Comparison of ENCODE assay signal across 21 cellular contexts in genomic region chr20:51633430-51633829, GRCh38.
A peak's percentile ranks its signal among the peaks of the same experiment; 100 is the strongest.
DNase-seq lines count a peak whose midpoint lies in the region; ATAC-seq and TF ChIP-seq lines count a peak whose summit lies in the region.
"Had no signal": no experiment of that assay in that cellular context is flagged by ENCODE, and none has a peak within 500 bp of the region (broad histone marks: within the 10 kb centered on the region; RNA-seq: fewer than 3 reads in every experiment).

No MANE protein-coding gene starts in this region.

- DNase-seq in T-helper 2 cell treated with Interferon-gamma antibody and Interleukin-4, amounts not matched to agents 5 μg/mL and 100 μg/mL, for 36 hours (ENCODE audit: low spot score): no peak
- DNase-seq in T-helper 2 cell (no peak), PC-3 (peak; percentile 53), glutamatergic neuron (no peak), tibial artery (no peak), prostate gland (ENCODE audit: low spot score) (no peak)
- DNase-seq in activated CD8-positive, alpha-beta memory T cell treated with anti-CD3 and anti-CD28 coated beads, Interleukin-2, amount 50 U/mL, for 48 hours: no peak
- no peak for DNase-seq in CD4-positive, alpha-beta T cell
- DNase-seq: CD8-positive, alpha-beta T cell; DMS53; MM.1S; NCI-H1092; NCI-H1436 treated with DMSO at 0.1 percent for 48 hours; NCI-H2029; NK-92 treated with Interleukin-12 subunit alpha and Interleukin-12 subunit beta, amount 100 ng/mL, for 24 hours; Right ventricle myocardium superior had no signal

- 88% methylated on average over 3 of the region's 3 CpGs for WGBS in prostate gland

- H3K4me1 Mint-ChIP-seq in T-helper 2 cell treated with Interferon-gamma antibody and Interleukin-4, amounts not matched to agents 5 μg/mL and 100 μg/mL, for 36 hours (ENCODE audit: low read depth): peaks cover 34% of the 10 kb centered on the region
- peaks cover 2% of the 10 kb centered on the region for H3K4me1 Mint-ChIP-seq in glutamatergic neuron (ENCODE audit: low read depth, unreplicated experiment)
- H3K4me1 Mint-ChIP-seq in CD4-positive, alpha-beta T cell (ENCODE audit: low read depth): peaks cover 11% of the 10 kb centered on the region

- H3K4me3 ChIP-seq in PC-3 (ENCODE audit: low read length) (no peak overlapping the region), tibial artery (no peak overlapping the region), prostate gland (no peak overlapping the region)
- H3K4me3 ChIP-seq: SK-N-MC had no signal

- TF ChIP-seq POLR2A in prostate gland (IDR thresholded peaks at IDR 0.05): no peak

- no peak overlapping the region for H3K4me3 Mint-ChIP-seq in T-helper 2 cell treated with Interferon-gamma antibody and Interleukin-4, amounts not matched to agents 5 μg/mL and 100 μg/mL, for 36 hours
- H3K4me3 Mint-ChIP-seq in glutamatergic neuron (ENCODE audit: unreplicated experiment): no peak overlapping the region
- no peak overlapping the region for H3K4me3 Mint-ChIP-seq in CD4-positive, alpha-beta T cell
- H3K4me3 Mint-ChIP-seq: B cell; CD8-positive, alpha-beta T cell; IgD-negative memory B cell had no signal

- peak overlapping the region; percentile 87 for H3K9ac ChIP-seq in PC-3 (ENCODE audit: low read length)

- no peaks in the 10 kb centered on the region for H4K20me1 ChIP-seq in PC-3 (ENCODE audit: low read length)

- no peaks in the 10 kb centered on the region for H3K9me3 Mint-ChIP-seq in T-helper 2 cell treated with Interferon-gamma antibody and Interleukin-4, amounts not matched to agents 5 μg/mL and 100 μg/mL, for 36 hours
- no peaks in the 10 kb centered on the region for H3K9me3 Mint-ChIP-seq in glutamatergic neuron (ENCODE audit: unreplicated experiment)
- H3K9me3 Mint-ChIP-seq in CD4-positive, alpha-beta T cell: no peaks in the 10 kb centered on the region
- H3K9me3 Mint-ChIP-seq: CD8-positive, alpha-beta T cell had no signal

- H3K27me3 Mint-ChIP-seq in T-helper 2 cell treated with Interferon-gamma antibody and Interleukin-4, amounts not matched to agents 5 μg/mL and 100 μg/mL, for 36 hours (ENCODE audit: low read depth): peaks cover 10% of the 10 kb centered on the region
- no peaks in the 10 kb centered on the region for H3K27me3 Mint-ChIP-seq in glutamatergic neuron (ENCODE audit: unreplicated experiment)
- peaks cover 44% of the 10 kb centered on the region for H3K27me3 Mint-ChIP-seq in CD4-positive, alpha-beta T cell

- H3K9me3 ChIP-seq in PC-3 (ENCODE audit: low read length) (no peaks in the 10 kb centered on the region), tibial artery (no peaks in the 10 kb centered on the region), prostate gland (no peaks in the 10 kb centered on the region)
- no peaks in the 10 kb centered on the region for H3K9me3 ChIP-seq in CD4-positive, alpha-beta T cell (ENCODE audit: control insufficient read depth, low read length)

- H2AFZ ChIP-seq in PC-3 (ENCODE audit: low read length): no peak overlapping the region

- CTCF ChIA-PET in PC-3 (lab: Charles Lee): no interaction called here
- CTCF ChIA-PET in CD4-positive, alpha-beta T cell (lab: Charles Lee): interaction anchor here (0.7 kb wide), 1 partner anchor 12 kb away, joined by 5 read pairs; no protein-coding TSS in a partner anchor

- no peaks in the 10 kb centered on the region for H3K36me3 Mint-ChIP-seq in T-helper 2 cell treated with Interferon-gamma antibody and Interleukin-4, amounts not matched to agents 5 μg/mL and 100 μg/mL, for 36 hours (ENCODE audit: low read depth)
- no peaks in the 10 kb centered on the region for H3K36me3 Mint-ChIP-seq in glutamatergic neuron (ENCODE audit: unreplicated experiment)
- H3K36me3 Mint-ChIP-seq in CD4-positive, alpha-beta T cell (ENCODE audit: low read depth): no peaks in the 10 kb centered on the region
- H3K36me3 Mint-ChIP-seq: CD8-positive, alpha-beta T cell had no signal

- TF ChIP-seq CTCF in PC-3 (conservative IDR thresholded peaks at IDR 0.05; ENCODE audit: low read depth, low read length) (no peak), glutamatergic neuron (IDR thresholded peaks at IDR 0.05; ENCODE audit: partially characterized antibody, unreplicated experiment) (no peak), tibial artery (IDR thresholded peaks at IDR 0.05) (no peak), prostate gland (IDR thresholded peaks at IDR 0.05) (no peak)
- TF ChIP-seq CTCF in CD4-positive, alpha-beta T cell (IDR thresholded peaks at IDR 0.05): no peak

- peak; percentile 4; the same call in 1 of the 2 replicates for ATAC-seq in PC-3
- ATAC-seq in CD4-positive, alpha-beta T cell (ENCODE audit: poor library complexity): no peak
- ATAC-seq: CD8-positive, alpha-beta T cell had no signal

- peaks cover 20% of the 10 kb centered on the region for H3K79me2 ChIP-seq in PC-3 (ENCODE audit: low read length)

- 0 out of 2 replicates have a peak, but pooled peaks cover 2% of the 10 kb centered on the region for H3K36me3 ChIP-seq in PC-3 (ENCODE audit: low read depth, low read length)
- peaks cover 0 to 25% (median 6%) of the 10 kb centered on the region in 3 donors for H3K36me3 ChIP-seq in tibial artery
- H3K36me3 ChIP-seq in prostate gland: no peaks in the 10 kb centered on the region

- no TSS peak for BruUV-seq in PC-3 (replicated peaks; lab: Mats Ljungman, UMichigan)

- POLR2A ChIA-PET in PC-3 (lab: Charles Lee; ENCODE audit: unreplicated experiment): interaction anchor here (0.5 kb wide), 1 partner anchor 440 kb away, joined by 4 read pairs; no protein-coding TSS in a partner anchor
- POLR2A ChIA-PET in CD4-positive, alpha-beta T cell (lab: Charles Lee): no interaction called here

- H3K27me3 ChIP-seq in PC-3 (ENCODE audit: low read length) (no peaks in the 10 kb centered on the region), tibial artery (no peaks in the 10 kb centered on the region), prostate gland (replicated peaks; ENCODE audit: insufficient read depth) (no peaks in the 10 kb centered on the region)
- no peaks in the 10 kb centered on the region for H3K27me3 ChIP-seq in CD4-positive, alpha-beta T cell (ENCODE audit: control insufficient read depth, insufficient read depth, low read length)

- H3K9me2 ChIP-seq in PC-3 (replicated peaks; ENCODE audit: low read length): no peaks in the 10 kb centered on the region

- intact Hi-C loops in PC-3 (cut with micrococcal nuclease) (loop anchor here (10.0 kb wide), 1 partner anchor 1961 kb away; the partner anchor contains the start of gene ZNF217), tibial artery (cut with DNase I; ENCODE audit: low total_unique reads) (no loop called here), prostate gland (cut with DNase I) (loop anchor here (10.0 kb wide), 1 partner anchor 521 kb away; no protein-coding TSS in a partner anchor)
- intact Hi-C loops in CD4-positive, alpha-beta T cell (cut with DNase I, micrococcal nuclease): no loop called here

- peaks cover 6% of the 10 kb centered on the region for H3F3A ChIP-seq in PC-3 (ENCODE audit: low read length, unreplicated experiment)

- peak overlapping the region; percentile 98 for H3K27ac ChIP-seq in PC-3 (ENCODE audit: low read length)
- peak overlapping the region; percentile 24 to 25 for H3K27ac ChIP-seq in tibial artery
- no peak overlapping the region for H3K27ac ChIP-seq in CD4-positive, alpha-beta T cell (ENCODE audit: low read depth, low read length)
- no peak overlapping the region for H3K27ac ChIP-seq in prostate gland
- H3K27ac ChIP-seq: 22Rv1, HL-60, SK-N-MC had no signal

- peaks cover 63% of the 10 kb centered on the region for H3K4me1 ChIP-seq in PC-3 (ENCODE audit: insufficient read depth, low read length)
- H3K4me1 ChIP-seq in tibial artery: peaks cover 9 to 43% (median 25%) of the 10 kb centered on the region in 4 donors
- H3K4me1 ChIP-seq in prostate gland (replicated peaks): no peaks in the 10 kb centered on the region

- peak overlapping the region; percentile 4; the same call in 1 of the 2 replicates for H3K4me2 ChIP-seq in PC-3 (ENCODE audit: low read length)

- peak overlapping the region; percentile 12 for H3K27ac Mint-ChIP-seq in T-helper 2 cell treated with Interferon-gamma antibody and Interleukin-4, amounts not matched to agents 5 μg/mL and 100 μg/mL, for 36 hours
- H3K27ac Mint-ChIP-seq in glutamatergic neuron (ENCODE audit: unreplicated experiment): peak overlapping the region; percentile 62
- no peak overlapping the region for H3K27ac Mint-ChIP-seq in CD4-positive, alpha-beta T cell
- H3K27ac Mint-ChIP-seq: B cell; CD8-positive, alpha-beta T cell; IgD-negative memory B cell had no signal

Comparison
In these comparisons a context has a peak if more than half of its experiments do, and no peak if none do; other contexts are left out.
1. H3K27ac ChIP-seq: peak in PC-3 (single experiment) and tibial artery (2 of 2); none in CD4-positive, alpha-beta T cell (single experiment) and prostate gland (0 of 2).
2. intact Hi-C loops: an anchor here in PC-3 (10.0 kb wide) and prostate gland (10.0 kb wide); none called in tibial artery and CD4-positive, alpha-beta T cell.